ENCODE assay signal across 11 cellular contexts in the genomic region with DNA sequence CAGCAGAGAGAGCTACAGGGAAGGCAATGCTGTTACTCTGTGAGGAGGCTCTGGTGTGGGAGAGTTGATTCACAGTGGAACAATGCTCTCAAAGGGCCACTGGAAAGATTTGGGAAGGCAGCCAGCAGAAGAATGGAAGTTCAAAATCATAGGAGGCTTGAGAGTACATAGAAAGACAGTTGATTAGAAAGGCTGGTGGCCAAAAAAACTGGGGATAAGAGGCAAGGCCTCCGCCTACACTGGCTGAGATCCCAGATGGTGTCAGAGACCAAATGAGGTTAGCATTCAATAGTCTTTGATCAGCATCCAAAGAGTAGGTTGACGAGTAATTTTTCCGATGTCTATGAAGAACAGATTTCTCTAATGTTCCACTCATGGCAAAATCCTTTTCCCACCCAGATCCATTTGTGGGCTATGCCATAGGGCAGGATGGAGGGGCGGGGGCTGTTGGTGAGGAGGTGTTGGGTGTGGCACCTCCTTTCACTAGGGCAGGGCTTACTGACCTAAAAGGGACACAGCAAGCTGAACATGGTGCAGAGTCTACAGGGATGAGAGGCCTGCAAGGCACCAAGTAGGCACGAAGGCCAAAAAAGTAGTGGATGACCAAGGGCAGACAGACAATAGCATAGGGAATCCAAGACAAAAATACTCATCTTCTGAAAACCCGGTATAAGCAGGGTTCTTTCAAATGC. TPM values are rescaled to one million over a fixed set of nuclear protein-coding genes. Genes with fewer than 3 reads are reported as not detected.
DNase-seq lines count a peak whose midpoint lies in the region; ATAC-seq and TF ChIP-seq lines count a peak whose summit lies in the region.
"Had no signal": no experiment of that assay in that cellular context is flagged by ENCODE, and none has a peak within 500 bp of the region (broad histone marks: within the 10 kb centered on the region; RNA-seq: fewer than 3 reads in every experiment).

No MANE protein-coding gene starts in this region.

- H3K27me3 ChIP-seq in right atrium auricular region = no peaks in the 10 kb centered on the region
- no peaks in the 10 kb centered on the region for H3K27me3 ChIP-seq in heart right ventricle

- TF ChIP-seq POLR2A in lower leg skin (IDR thresholded peaks at IDR 0.05) = no peak

- DNase-seq in Right ventricle myocardium inferior (ENCODE audit: missing footprints) (peak; percentile 57), right atrium auricular region (ENCODE audit: low spot score) (no peak), T1000 (lab: John Stamatoyannopoulos, UW) (peak; percentile 48), heart right ventricle (peak; percentile 24 to 84), NCI-H2227 treated with DMSO at 0.1 percent for 48 hours (lab: John Stamatoyannopoulos, UW) (no peak), lower leg skin (ENCODE audit: low spot score in 2 of 2) (no peak)
- no peak for DNase-seq in effector CD4-positive, alpha-beta T cell
- DNase-seq: activated B cell treated with CpG ODN at 0.5 μM for 24 hours; activated effector memory CD4-positive, alpha-beta T cell treated with Interleukin-2 at 50 U/mL for 16 hours; effector memory CD4-positive, alpha-beta T cell had no signal

- intact Hi-C loops in Right ventricle myocardium inferior (cut with DNase I) (no loop called here), heart right ventricle (cut with DNase I) (no loop called here), lower leg skin (cut with DNase I; ENCODE audit: low total_unique reads) (no loop called here)

- H3K9me3 ChIP-seq in right atrium auricular region (no peaks in the 10 kb centered on the region), heart right ventricle (no peaks in the 10 kb centered on the region)

- no peak overlapping the region for H3K4me3 ChIP-seq in right atrium auricular region
- peak overlapping the region in 5 of 10 donors; percentile 9 to 35 (median 15) for H3K4me3 ChIP-seq in heart right ventricle
- H3K4me3 ChIP-seq in lower leg skin (ENCODE audit: low read depth, poor library complexity, severe bottlenecking) = no peak overlapping the region

- H3K27ac ChIP-seq in right atrium auricular region (no peak overlapping the region), heart right ventricle (peak overlapping the region in 8 of 10 donors; percentile 24 to 77 (median 62))

- TF ChIP-seq CTCF in right atrium auricular region (IDR thresholded peaks at IDR 0.05) (no peak), heart right ventricle (IDR thresholded peaks at IDR 0.05) (no peak), lower leg skin (IDR thresholded peaks at IDR 0.05) (no peak)

- ATAC-seq in Right ventricle myocardium inferior = peak; percentile 81
- peak; percentile 62 to 90 (median 86) for ATAC-seq in heart right ventricle
- ATAC-seq in HG02870 (IDR thresholded peaks at IDR 0.05; ENCODE audit: unreplicated experiment) = no peak

- no peaks in the 10 kb centered on the region for H3K36me3 ChIP-seq in right atrium auricular region
- H3K36me3 ChIP-seq in heart right ventricle = no peaks in the 10 kb centered on the region

- H3K4me1 ChIP-seq in right atrium auricular region = peaks cover 0 to 19% of the 10 kb centered on the region in 2 donors
- peaks cover 3 to 42% (median 17%) of the 10 kb centered on the region in 9 donors for H3K4me1 ChIP-seq in heart right ventricle

- 42 to 47% methylated on average over 6 of the region's 6 CpGs for WGBS in heart right ventricle, 2 donors
- WGBS in lower leg skin, 2 donors = 31 to 33% methylated on average over 6 of the region's 6 CpGs

RNA-seq across cellular contexts. Expression of gene TEC, which starts 15.1 kb away (rescaled TPM):
- total RNA-seq in Right ventricle myocardium inferior (1.3 TPM), right atrium auricular region (1 to 10 TPM; 1.1 to 1.3 TPM), heart right ventricle (1 to 10 TPM; 1.0 to 3.6 (median 2.3) TPM), lower leg skin (10 to 100 TPM in 2 of 4 donors, 1 to 10 TPM in 2; 6.8 to 10.5 (median 8.8) TPM)
- 1 to 10 TPM; 1.1 to 1.7 TPM for polyA plus RNA-seq in heart right ventricle

Comparison
In these comparisons a context has a peak if more than half of its experiments do, and no peak if none do; other contexts are left out.
1. DNase-seq: peak in Right ventricle myocardium inferior (single experiment), T1000 (single experiment) and heart right ventricle (2 of 2); none in right atrium auricular region (single experiment), NCI-H2227 treated with DMSO at 0.1 percent for 48 hours (single experiment), lower leg skin (0 of 2) and effector CD4-positive, alpha-beta T cell (single experiment).
2. H3K27ac ChIP-seq: peak in heart right ventricle (8 of 10); none in right atrium auricular region (0 of 2).